ENCODE assay signal across 16 cellular contexts in genomic region chr6:43858161-43859153, GRCh38.
"Had no signal": no experiment of that assay in that cellular context is flagged by ENCODE, and none has a peak within 500 bp of the region (broad histone marks: within the 10 kb centered on the region; RNA-seq: fewer than 3 reads in every experiment).

No MANE protein-coding gene starts in this region.

- H2AFZ ChIP-seq: parathyroid adenoma had no signal

- ATAC-seq: effector memory CD8-positive, alpha-beta T cell; left ventricle myocardium superior had no signal

- H3K9ac ChIP-seq: parathyroid adenoma had no signal

- H3K36me3 ChIP-seq: adrenal gland, stomach, uterus had no signal

- H3K4me3 ChIP-seq: adrenal gland, skin epidermis, stomach, uterus had no signal

- DNase-seq: activated B cell treated with CpG ODN at 0.5 μM for 24 hours; activated CD4-positive, alpha-beta T cell treated with anti-CD3 and anti-CD28 coated beads, Interleukin-2, amount 10 ng/mL, durations not matched to agents 7 days and 5 days; activated CD8-positive, alpha-beta memory T cell treated with anti-CD3 and anti-CD28 coated beads for 24 hours; activated naive CD4-positive, alpha-beta T cell treated with anti-CD3 and anti-CD28 coated beads, Interleukin-2, amount 50 U/mL, for 16 hours; activated T-cell treated with anti-CD3 and anti-CD28 coated beads for 4 hours; adrenal gland; central memory CD4-positive, alpha-beta T cell; cortex of kidney; effector memory CD8-positive, alpha-beta T cell; left ventricle myocardium superior; retina; stomach; uterus had no signal

- H3K27ac ChIP-seq: adrenal gland, parathyroid adenoma, skin epidermis, stomach, uterus had no signal

- FAIRE-seq: keratinocyte had no signal

- H3K27me3 ChIP-seq: adrenal gland, stomach, uterus had no signal

- H3K79me2 ChIP-seq: parathyroid adenoma had no signal

- H3K9me3 ChIP-seq: adrenal gland, stomach, uterus had no signal

- H3K4me1 ChIP-seq: adrenal gland, parathyroid adenoma, uterus had no signal
